1 cellular context compared by ENCODE assay signal in genomic region chr1:28281608-28282425, GRCh38.
TF ChIP-seq lines count a peak whose summit lies in the region.

No MANE protein-coding gene starts in this region.

TF ChIP-seq in H1, 55 proteins besides CTCF, POLR2A, EP300 and RAD21:
- TF ChIP-seq NANOG (IDR thresholded peaks at IDR 0.05; ENCODE audit: insufficient read depth, low read depth, low read length, poor library complexity, severe bottlenecking) (no peak), RFX5 (IDR thresholded peaks at IDR 0.05; ENCODE audit: borderline replicate concordance, low read depth, low read length) (no peak), GABPA (IDR thresholded peaks at IDR 0.05; ENCODE audit: borderline replicate concordance, insufficient read depth, low read length) (no peak), SAP30 (IDR thresholded peaks at IDR 0.05; ENCODE audit: insufficient read depth, insufficient replicate concordance, low read length) (no peak), TAF7 (optimal IDR thresholded peaks at IDR 0.05; ENCODE audit: borderline replicate concordance, low read depth, low read length) (no peak), GTF2F1 (IDR thresholded peaks at IDR 0.05; ENCODE audit: borderline replicate concordance, low read depth, low read length) (no peak), E2F6 (IDR thresholded peaks at IDR 0.05) (no peak), SIN3A (conservative IDR thresholded peaks at IDR 0.05 in 1 of 2, IDR thresholded peaks at IDR 0.05 in 1 of 2; ENCODE audit: low read depth in 1 of 2, low read length in 2 of 2) (no peak), CHD7 (IDR thresholded peaks at IDR 0.05; ENCODE audit: insufficient replicate concordance, low read length) (no peak), EGR1 (IDR thresholded peaks at IDR 0.05; ENCODE audit: borderline replicate concordance, low read depth, low read length) (no peak), RXRA (IDR thresholded peaks at IDR 0.05; ENCODE audit: insufficient read depth, low read depth, low read length) (no peak), SP2 (IDR thresholded peaks at IDR 0.05; ENCODE audit: low read length) (no peak), SIRT6 (IDR thresholded peaks at IDR 0.05; ENCODE audit: low read length) (no peak)
TF ChIP-seq in H1: peak in this region for 0.
